In the genomic region with DNA sequence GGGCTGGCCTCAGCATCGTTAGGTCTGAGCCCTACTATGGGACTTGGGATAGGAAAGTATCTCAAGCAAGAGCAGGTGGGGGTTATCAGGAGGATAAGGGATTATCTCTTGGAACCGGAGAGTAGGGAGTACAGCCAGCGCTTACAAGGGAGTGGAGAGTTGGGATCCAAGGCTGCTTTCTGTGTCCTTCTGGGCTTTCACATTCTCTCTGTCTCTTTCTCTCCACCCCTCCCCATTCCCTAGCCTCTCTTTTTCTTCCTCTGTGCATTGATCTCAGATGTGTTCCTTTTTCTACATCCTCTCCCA, we compare ENCODE assay signal across 21 cellular contexts.
DNase-seq lines count a peak whose midpoint lies in the region; ATAC-seq, FAIRE-seq and TF ChIP-seq lines count a peak whose summit lies in the region.
"Had no signal": no experiment of that assay in that cellular context is flagged by ENCODE, and none has a peak within 500 bp of the region (broad histone marks: within the 10 kb centered on the region; RNA-seq: fewer than 3 reads in every experiment).

No MANE protein-coding gene starts in this region.

- no peak overlapping the region for H2BK120ac ChIP-seq in mesendoderm (ENCODE audit: low read depth, low read length)

- H3K9ac ChIP-seq in astrocyte (ENCODE audit: low read length) (no peak overlapping the region), mesendoderm (ENCODE audit: low read length) (no peak overlapping the region)
- H3K9ac ChIP-seq: GM23248 had no signal

- H3K79me2 ChIP-seq in astrocyte (ENCODE audit: insufficient read depth, low read length), result no peaks in the 10 kb centered on the region
- no peaks in the 10 kb centered on the region for H3K79me2 ChIP-seq in mesendoderm (ENCODE audit: control insufficient read depth, insufficient read depth, low read length)

- H2AFZ ChIP-seq in astrocyte (ENCODE audit: low read depth, low read length), result no peak overlapping the region
- H2AFZ ChIP-seq: GM23248 had no signal

- no peaks in the 10 kb centered on the region for H3K79me1 ChIP-seq in mesendoderm (ENCODE audit: low read length)

- H2AK5ac ChIP-seq in mesendoderm (ENCODE audit: low read length), result no peak overlapping the region

- no peaks in the 10 kb centered on the region for H4K20me1 ChIP-seq in astrocyte (ENCODE audit: insufficient read depth, low read length)

- H3K4ac ChIP-seq in mesendoderm (ENCODE audit: low read depth, low read length), result no peak overlapping the region

- peaks cover 4% of the 10 kb centered on the region for H3K9me3 Mint-ChIP-seq in astrocyte (ENCODE audit: unreplicated experiment)
- H3K9me3 Mint-ChIP-seq: CD4-positive, alpha-beta memory T cell; HFFc6 had no signal

- H3K56ac ChIP-seq in mesendoderm (ENCODE audit: low read length), result no peak overlapping the region

- ATAC-seq in right cardiac atrium, result peak; percentile 65 to 82
- no peak for ATAC-seq in Right ventricle myocardium superior (ENCODE audit: poor library complexity)
- ATAC-seq in HG03025 (IDR thresholded peaks at IDR 0.05; ENCODE audit: low FRiP score, unreplicated experiment), result no peak
- ATAC-seq: HCT116 had no signal

- intact Hi-C loops in right cardiac atrium (cut with DNase I) (no loop called here), Right ventricle myocardium superior (cut with DNase I) (no loop called here), uterus (cut with DNase I; ENCODE audit: low total_unique reads) (no loop called here)

- FAIRE-seq in astrocyte (lab: Jason Lieb, UNC), result no peak
- FAIRE-seq in HTR-8/SVneo (lab: Jason Lieb, UNC), result no peak
- FAIRE-seq: A204.1, GM12892, GM18507, H54 had no signal

- no peak for TF ChIP-seq POLR2A in uterus (IDR thresholded peaks at IDR 0.05)

- no peak overlapping the region for H3K18ac ChIP-seq in mesendoderm (ENCODE audit: low read length)

- H3K4me3 ChIP-seq in right cardiac atrium (ENCODE audit: low read length), result no peak overlapping the region
- no peak overlapping the region for H3K4me3 ChIP-seq in astrocyte (ENCODE audit: insufficient read depth, low read depth, low read length)
- H3K4me3 ChIP-seq in mesendoderm (ENCODE audit: low read length), result no peak overlapping the region
- H3K4me3 ChIP-seq in uterus, result no peak overlapping the region
- H3K4me3 ChIP-seq: GM23248 had no signal

- 22% methylated on average over 3 of the region's 3 CpGs for WGBS in right cardiac atrium
- WGBS in mesendoderm (ENCODE audit: extremely low coverage, insufficient coverage, low lambda C conversion rate), result no CpG with 5 or more reads among the region's 3 CpGs

- H3K36me3 ChIP-seq in astrocyte (ENCODE audit: insufficient read depth, low read length), result no peaks in the 10 kb centered on the region
- no peaks in the 10 kb centered on the region for H3K36me3 ChIP-seq in mesendoderm (ENCODE audit: control insufficient read depth, insufficient read depth, low read length)
- no peaks in the 10 kb centered on the region for H3K36me3 ChIP-seq in uterus

- no peaks in the 10 kb centered on the region for H3K4me1 ChIP-seq in right cardiac atrium (ENCODE audit: control insufficient read depth, insufficient read depth, low read length)
- H3K4me1 ChIP-seq in astrocyte (ENCODE audit: insufficient read depth, low read length), result peaks cover 4% of the 10 kb centered on the region
- H3K4me1 ChIP-seq in mesendoderm (ENCODE audit: control insufficient read depth, low read depth, low read length), result peaks cover 8% of the 10 kb centered on the region
- H3K4me1 ChIP-seq in uterus, result peaks cover 0 to 7% of the 10 kb centered on the region in 2 donors

- H3K4me1 Mint-ChIP-seq in astrocyte (ENCODE audit: low read depth, unreplicated experiment), result peaks cover 14% of the 10 kb centered on the region
- H3K4me1 Mint-ChIP-seq: CD4-positive, alpha-beta memory T cell had no signal

- H2BK15ac ChIP-seq in mesendoderm (replicated peaks; ENCODE audit: low read depth), result no peak overlapping the region

- peak in 1 of 3 donors; percentile 52 for DNase-seq in right cardiac atrium
- no peak for DNase-seq in Right ventricle myocardium superior
- no peak for DNase-seq in astrocyte (ENCODE audit: low read depth)
- DNase-seq in mesendoderm, result peak; percentile 38
- DNase-seq in uterus, result no peak
- DNase-seq in HTR-8/SVneo (ENCODE audit: insufficient read length, low spot score), result no peak
- DNase-seq in CD1c-positive myeloid dendritic cell (ENCODE audit: extremely low spot score), result no peak
- DNase-seq: AML-193; CD4-positive, alpha-beta memory T cell; DMS153; DMS79; GDM1; GM23248; HFFc6 had no signal

- H3K27me3 Mint-ChIP-seq in astrocyte (ENCODE audit: low read depth, unreplicated experiment), result peaks cover 57% of the 10 kb centered on the region

- H3K27ac ChIP-seq in right cardiac atrium (ENCODE audit: low read length) (no peak overlapping the region), astrocyte (ENCODE audit: low read depth, low read length) (no peak overlapping the region), mesendoderm (ENCODE audit: low read depth, low read length) (no peak overlapping the region), uterus (peak overlapping the region; percentile 35 to 63)
- H3K27ac ChIP-seq: C4-2B, GM23248 had no signal

- H3K27me3 ChIP-seq in right cardiac atrium (ENCODE audit: control insufficient read depth, insufficient read depth) (no peaks in the 10 kb centered on the region), astrocyte (ENCODE audit: insufficient read depth, low read length) (no peaks in the 10 kb centered on the region), mesendoderm (ENCODE audit: insufficient read depth, low read length, poor library complexity) (no peaks in the 10 kb centered on the region), uterus (no peaks in the 10 kb centered on the region)

- H3K23ac ChIP-seq in mesendoderm (ENCODE audit: low read length), result no peak overlapping the region

- no peak overlapping the region for H2BK5ac ChIP-seq in mesendoderm (ENCODE audit: low read length)

- no peak overlapping the region for H3K27ac Mint-ChIP-seq in astrocyte (ENCODE audit: unreplicated experiment)
- H3K27ac Mint-ChIP-seq: CD4-positive, alpha-beta memory T cell; HFFc6 had no signal

- TF ChIP-seq CTCF in astrocyte (IDR thresholded peaks at IDR 0.05; ENCODE audit: insufficient read depth, low read depth, low read length) (no peak), uterus (IDR thresholded peaks at IDR 0.05) (no peak)

- no peak overlapping the region for H4K8ac ChIP-seq in mesendoderm (ENCODE audit: low read depth, low read length)

- H3K9me3 ChIP-seq in right cardiac atrium (ENCODE audit: control insufficient read depth, low read length) (no peaks in the 10 kb centered on the region), astrocyte (ENCODE audit: insufficient read depth, low read depth, low read length) (no peaks in the 10 kb centered on the region), uterus (no peaks in the 10 kb centered on the region)

- H3K36me3 Mint-ChIP-seq in astrocyte (ENCODE audit: low read depth, unreplicated experiment), result no peaks in the 10 kb centered on the region
- H3K36me3 Mint-ChIP-seq: CD4-positive, alpha-beta memory T cell had no signal

- no peak overlapping the region for H3K4me3 Mint-ChIP-seq in astrocyte (ENCODE audit: unreplicated experiment)
- H3K4me3 Mint-ChIP-seq: CD4-positive, alpha-beta memory T cell; HFFc6 had no signal

- peak overlapping the region; percentile 50 for H3K4me2 ChIP-seq in astrocyte (ENCODE audit: low read length)
- H3K4me2 ChIP-seq in mesendoderm (ENCODE audit: low read length), result no peak overlapping the region

- H4K5ac ChIP-seq in mesendoderm (ENCODE audit: low read length), result no peak overlapping the region

Comparison
In these comparisons a context has a peak if more than half of its experiments do, and no peak if none do; other contexts are left out.
1. ATAC-seq: peak in right cardiac atrium (2 of 2); none in Right ventricle myocardium superior (single experiment) and HG03025 (single experiment).
2. H3K27ac ChIP-seq: peak in uterus (2 of 2); none in right cardiac atrium (single experiment), astrocyte (single experiment) and mesendoderm (single experiment).